ENCODE assay signal across 1 cellular context in the genomic region with DNA sequence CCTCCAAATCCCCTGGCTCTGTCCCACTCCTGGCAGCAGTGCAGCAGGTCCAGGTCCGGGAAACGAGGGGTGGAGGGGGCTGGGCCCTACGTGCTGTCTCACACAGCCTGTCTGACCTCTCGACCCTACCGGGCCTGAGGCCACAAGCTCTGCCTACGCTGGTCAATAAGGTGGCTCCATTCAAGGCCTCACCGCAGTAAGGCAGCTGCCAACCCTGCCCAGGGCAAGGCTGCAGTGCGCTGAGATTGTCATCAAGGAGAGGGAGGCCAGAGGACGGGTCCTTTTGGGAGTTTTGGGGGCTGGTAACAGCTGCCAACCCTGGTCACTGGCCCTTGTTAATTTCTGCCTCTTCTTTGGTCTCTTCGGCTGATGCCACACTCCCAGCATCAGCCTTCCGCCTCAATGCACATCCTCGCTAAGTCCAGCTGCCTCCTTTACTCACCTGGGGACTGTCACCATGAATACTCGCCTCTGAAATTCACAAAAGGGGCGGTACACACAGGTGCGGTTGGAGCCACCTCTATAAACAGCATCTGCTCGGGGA.
TF ChIP-seq lines count a peak whose summit lies in the region.

No MANE protein-coding gene starts in this region.

TF ChIP-seq in HepG2, 621 proteins besides CTCF, POLR2A, EP300 and RAD21 (continued from another document and continues in another):
- TF ChIP-seq, protein P1, sequence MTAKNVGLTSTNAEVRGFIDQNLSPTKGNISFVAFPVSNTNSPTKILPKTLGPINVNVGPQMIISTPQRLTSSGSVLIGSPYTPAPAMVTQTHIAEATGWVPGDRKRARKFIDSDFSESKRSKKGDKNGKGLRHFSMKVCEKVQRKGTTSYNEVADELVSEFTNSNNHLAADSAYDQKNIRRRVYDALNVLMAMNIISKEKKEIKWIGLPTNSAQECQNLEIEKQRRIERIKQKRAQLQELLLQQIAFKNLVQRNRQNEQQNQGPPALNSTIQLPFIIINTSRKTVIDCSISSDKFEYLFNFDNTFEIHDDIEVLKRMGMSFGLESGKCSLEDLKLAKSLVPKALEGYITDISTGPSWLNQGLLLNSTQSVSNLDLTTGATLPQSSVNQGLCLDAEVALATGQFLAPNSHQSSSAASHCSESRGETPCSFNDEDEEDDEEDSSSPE (CRISPR knock-in tag; IDR thresholded peaks at IDR 0.05), result peak; percentile 36; the same call in 1 of the 2 replicates
- TF ChIP-seq, protein P2, sequence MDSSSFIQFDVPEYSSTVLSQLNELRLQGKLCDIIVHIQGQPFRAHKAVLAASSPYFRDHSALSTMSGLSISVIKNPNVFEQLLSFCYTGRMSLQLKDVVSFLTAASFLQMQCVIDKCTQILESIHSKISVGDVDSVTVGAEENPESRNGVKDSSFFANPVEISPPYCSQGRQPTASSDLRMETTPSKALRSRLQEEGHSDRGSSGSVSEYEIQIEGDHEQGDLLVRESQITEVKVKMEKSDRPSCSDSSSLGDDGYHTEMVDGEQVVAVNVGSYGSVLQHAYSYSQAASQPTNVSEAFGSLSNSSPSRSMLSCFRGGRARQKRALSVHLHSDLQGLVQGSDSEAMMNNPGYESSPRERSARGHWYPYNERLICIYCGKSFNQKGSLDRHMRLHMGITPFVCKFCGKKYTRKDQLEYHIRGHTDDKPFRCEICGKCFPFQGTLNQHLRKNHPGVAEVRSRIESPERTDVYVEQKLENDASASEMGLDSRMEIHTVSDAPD (CRISPR knock-in tag; IDR thresholded peaks at IDR 0.05), result no peak
- TF ChIP-seq ZNF354B (CRISPR knock-in tag; IDR thresholded peaks at IDR 0.05) (no peak), ZNF788 (CRISPR knock-in tag; IDR thresholded peaks at IDR 0.05; ENCODE audit: borderline replicate concordance) (peak; percentile 73; the same call in 1 of the 2 replicates), KDM4B (CRISPR knock-in tag; IDR thresholded peaks at IDR 0.05) (no peak), HOXD1 (CRISPR knock-in tag; IDR thresholded peaks at IDR 0.05) (no peak; the same call in 1 of the 2 replicates), ZNF460 (CRISPR knock-in tag; IDR thresholded peaks at IDR 0.05; ENCODE audit: borderline replicate concordance) (no peak; the same call in 1 of the 2 replicates), SIN3B (IDR thresholded peaks at IDR 0.05; ENCODE audit: low read length) (no peak), CEBPB (IDR thresholded peaks at IDR 0.05; ENCODE audit: borderline replicate concordance, low read depth, low read length) (no peak), RFXANK (CRISPR knock-in tag; IDR thresholded peaks at IDR 0.05) (no peak), RARG (CRISPR knock-in tag; IDR thresholded peaks at IDR 0.05; ENCODE audit: low read depth) (no peak), HDAC1 (CRISPR knock-in tag; IDR thresholded peaks at IDR 0.05) (peak; percentile 83), POGZ (CRISPR knock-in tag; IDR thresholded peaks at IDR 0.05) (peak; percentile 53), ZNF329 (CRISPR knock-in tag; IDR thresholded peaks at IDR 0.05; ENCODE audit: low read depth) (no peak), MYC (CRISPR knock-in tag; IDR thresholded peaks at IDR 0.05; ENCODE audit: borderline replicate concordance) (peak; percentile 71), ZKSCAN5 (CRISPR knock-in tag; IDR thresholded peaks at IDR 0.05) (no peak), ZSCAN25 (CRISPR knock-in tag; IDR thresholded peaks at IDR 0.05) (no peak; the same call in none of the 2 replicates), ZNF605 (CRISPR knock-in tag; IDR thresholded peaks at IDR 0.05) (peak; percentile 73), ZNF337 (CRISPR knock-in tag; IDR thresholded peaks at IDR 0.05; ENCODE audit: borderline replicate concordance, low read depth) (peak; percentile 90; the same call in 1 of the 2 replicates), ZSCAN22 (CRISPR knock-in tag; IDR thresholded peaks at IDR 0.05) (no peak), KLF6 (CRISPR knock-in tag; IDR thresholded peaks at IDR 0.05) (no peak), CBX2 (IDR thresholded peaks at IDR 0.05; ENCODE audit: low read depth, low read length) (no peak), CBX2 (CRISPR knock-in tag; IDR thresholded peaks at IDR 0.05; ENCODE audit: low read depth) (no peak), ZNF616 (CRISPR knock-in tag; IDR thresholded peaks at IDR 0.05; ENCODE audit: low read depth) (no peak), SOX13 (IDR thresholded peaks at IDR 0.05) (no peak), SOX13 (CRISPR knock-in tag; conservative IDR thresholded peaks at IDR 0.05 in 1 of 2, IDR thresholded peaks at IDR 0.05 in 1 of 2) (peak in 1 of 2 experiments; percentile 47; a peak in 1 of 4 replicates), FOSL2 (CRISPR knock-in tag; IDR thresholded peaks at IDR 0.05) (0 out of 2 replicates have a peak, but pooled peaks have one; percentile 18), MTF2 (CRISPR knock-in tag; IDR thresholded peaks at IDR 0.05; ENCODE audit: borderline replicate concordance) (no peak; the same call in 1 of the 2 replicates), ZBTB21 (CRISPR knock-in tag; IDR thresholded peaks at IDR 0.05) (no peak), EZH2 (conservative IDR thresholded peaks at IDR 0.05; ENCODE audit: low read depth, low read length) (no peak), AKAP8 (CRISPR knock-in tag; IDR thresholded peaks at IDR 0.05) (peak; percentile 60; the same call in 1 of the 2 replicates), TSC22D2 (CRISPR knock-in tag; IDR thresholded peaks at IDR 0.05; ENCODE audit: borderline replicate concordance) (no peak), PPARG (CRISPR knock-in tag; conservative IDR thresholded peaks at IDR 0.05) (peak; percentile 54)
- TF ChIP-seq, protein P3, sequence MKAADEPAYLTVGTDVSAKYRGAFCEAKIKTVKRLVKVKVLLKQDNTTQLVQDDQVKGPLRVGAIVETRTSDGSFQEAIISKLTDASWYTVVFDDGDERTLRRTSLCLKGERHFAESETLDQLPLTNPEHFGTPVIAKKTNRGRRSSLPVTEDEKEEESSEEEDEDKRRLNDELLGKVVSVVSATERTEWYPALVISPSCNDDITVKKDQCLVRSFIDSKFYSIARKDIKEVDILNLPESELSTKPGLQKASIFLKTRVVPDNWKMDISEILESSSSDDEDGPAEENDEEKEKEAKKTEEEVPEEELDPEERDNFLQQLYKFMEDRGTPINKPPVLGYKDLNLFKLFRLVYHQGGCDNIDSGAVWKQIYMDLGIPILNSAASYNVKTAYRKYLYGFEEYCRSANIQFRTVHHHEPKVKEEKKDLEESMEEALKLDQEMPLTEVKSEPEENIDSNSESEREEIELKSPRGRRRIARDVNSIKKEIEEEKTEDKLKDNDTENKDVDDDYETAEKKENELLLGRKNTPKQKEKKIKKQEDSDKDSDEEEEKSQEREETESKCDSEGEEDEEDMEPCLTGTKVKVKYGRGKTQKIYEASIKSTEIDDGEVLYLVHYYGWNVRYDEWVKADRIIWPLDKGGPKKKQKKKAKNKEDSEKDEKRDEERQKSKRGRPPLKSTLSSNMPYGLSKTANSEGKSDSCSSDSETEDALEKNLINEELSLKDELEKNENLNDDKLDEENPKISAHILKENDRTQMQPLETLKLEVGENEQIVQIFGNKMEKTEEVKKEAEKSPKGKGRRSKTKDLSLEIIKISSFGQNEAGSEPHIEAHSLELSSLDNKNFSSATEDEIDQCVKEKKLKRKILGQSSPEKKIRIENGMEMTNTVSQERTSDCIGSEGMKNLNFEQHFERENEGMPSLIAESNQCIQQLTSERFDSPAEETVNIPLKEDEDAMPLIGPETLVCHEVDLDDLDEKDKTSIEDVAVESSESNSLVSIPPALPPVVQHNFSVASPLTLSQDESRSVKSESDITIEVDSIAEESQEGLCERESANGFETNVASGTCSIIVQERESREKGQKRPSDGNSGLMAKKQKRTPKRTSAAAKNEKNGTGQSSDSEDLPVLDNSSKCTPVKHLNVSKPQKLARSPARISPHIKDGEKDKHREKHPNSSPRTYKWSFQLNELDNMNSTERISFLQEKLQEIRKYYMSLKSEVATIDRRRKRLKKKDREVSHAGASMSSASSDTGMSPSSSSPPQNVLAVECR (CRISPR knock-in tag; IDR thresholded peaks at IDR 0.05; ENCODE audit: borderline replicate concordance), result peak; percentile 51; the same call in 1 of the 2 replicates
- TF ChIP-seq, protein P4, sequence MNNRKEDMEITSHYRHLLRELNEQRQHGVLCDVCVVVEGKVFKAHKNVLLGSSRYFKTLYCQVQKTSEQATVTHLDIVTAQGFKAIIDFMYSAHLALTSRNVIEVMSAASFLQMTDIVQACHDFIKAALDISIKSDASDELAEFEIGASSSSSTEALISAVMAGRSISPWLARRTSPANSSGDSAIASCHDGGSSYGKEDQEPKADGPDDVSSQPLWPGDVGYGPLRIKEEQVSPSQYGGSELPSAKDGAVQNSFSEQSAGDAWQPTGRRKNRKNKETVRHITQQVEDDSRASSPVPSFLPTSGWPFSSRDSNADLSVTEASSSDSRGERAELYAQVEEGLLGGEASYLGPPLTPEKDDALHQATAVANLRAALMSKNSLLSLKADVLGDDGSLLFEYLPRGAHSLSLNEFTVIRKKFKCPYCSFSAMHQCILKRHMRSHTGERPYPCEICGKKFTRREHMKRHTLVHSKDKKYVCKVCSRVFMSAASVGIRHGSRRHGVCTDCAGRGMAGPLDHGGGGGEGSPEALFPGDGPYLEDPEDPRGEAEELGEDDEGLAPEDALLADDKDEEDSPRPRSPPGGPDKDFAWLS (CRISPR knock-in tag; IDR thresholded peaks at IDR 0.05; ENCODE audit: borderline replicate concordance), result no peak
- TF ChIP-seq, protein P5, sequence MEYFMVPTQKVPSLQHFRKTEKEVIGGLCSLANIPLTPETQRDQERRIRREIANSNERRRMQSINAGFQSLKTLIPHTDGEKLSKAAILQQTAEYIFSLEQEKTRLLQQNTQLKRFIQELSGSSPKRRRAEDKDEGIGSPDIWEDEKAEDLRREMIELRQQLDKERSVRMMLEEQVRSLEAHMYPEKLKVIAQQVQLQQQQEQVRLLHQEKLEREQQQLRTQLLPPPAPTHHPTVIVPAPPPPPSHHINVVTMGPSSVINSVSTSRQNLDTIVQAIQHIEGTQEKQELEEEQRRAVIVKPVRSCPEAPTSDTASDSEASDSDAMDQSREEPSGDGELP (IDR thresholded peaks at IDR 0.05; ENCODE audit: borderline replicate concordance, low read depth), result no peak
- TF ChIP-seq, protein P6, sequence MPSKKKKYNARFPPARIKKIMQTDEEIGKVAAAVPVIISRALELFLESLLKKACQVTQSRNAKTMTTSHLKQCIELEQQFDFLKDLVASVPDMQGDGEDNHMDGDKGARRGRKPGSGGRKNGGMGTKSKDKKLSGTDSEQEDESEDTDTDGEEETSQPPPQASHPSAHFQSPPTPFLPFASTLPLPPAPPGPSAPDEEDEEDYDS (CRISPR knock-in tag; IDR thresholded peaks at IDR 0.05), result peak; percentile 51; the same call in 1 of the 2 replicates
- TF ChIP-seq, protein P7, sequence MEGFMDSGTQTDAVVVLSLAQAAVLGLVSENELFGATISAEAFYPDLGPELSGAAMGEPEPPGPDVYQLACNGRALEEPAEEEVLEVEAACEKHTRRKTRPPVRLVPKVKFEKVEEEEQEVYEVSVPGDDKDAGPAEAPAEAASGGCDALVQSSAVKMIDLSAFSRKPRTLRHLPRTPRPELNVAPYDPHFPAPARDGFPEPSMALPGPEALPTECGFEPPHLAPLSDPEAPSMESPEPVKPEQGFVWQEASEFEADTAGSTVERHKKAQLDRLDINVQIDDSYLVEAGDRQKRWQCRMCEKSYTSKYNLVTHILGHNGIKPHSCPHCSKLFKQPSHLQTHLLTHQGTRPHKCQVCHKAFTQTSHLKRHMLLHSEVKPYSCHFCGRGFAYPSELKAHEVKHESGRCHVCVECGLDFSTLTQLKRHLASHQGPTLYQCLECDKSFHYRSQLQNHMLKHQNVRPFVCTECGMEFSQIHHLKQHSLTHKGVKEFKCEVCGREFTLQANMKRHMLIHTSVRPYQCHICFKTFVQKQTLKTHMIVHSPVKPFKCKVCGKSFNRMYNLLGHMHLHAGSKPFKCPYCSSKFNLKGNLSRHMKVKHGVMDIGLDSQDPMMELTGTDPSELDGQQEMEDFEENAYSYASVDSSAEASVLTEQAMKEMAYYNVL (CRISPR knock-in tag; IDR thresholded peaks at IDR 0.05; ENCODE audit: borderline replicate concordance), result 0 out of 2 replicates have a peak, but pooled peaks have one; percentile 25
- TF ChIP-seq, protein P8, sequence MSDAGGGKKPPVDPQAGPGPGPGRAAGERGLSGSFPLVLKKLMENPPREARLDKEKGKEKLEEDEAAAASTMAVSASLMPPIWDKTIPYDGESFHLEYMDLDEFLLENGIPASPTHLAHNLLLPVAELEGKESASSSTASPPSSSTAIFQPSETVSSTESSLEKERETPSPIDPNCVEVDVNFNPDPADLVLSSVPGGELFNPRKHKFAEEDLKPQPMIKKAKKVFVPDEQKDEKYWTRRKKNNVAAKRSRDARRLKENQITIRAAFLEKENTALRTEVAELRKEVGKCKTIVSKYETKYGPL (CRISPR knock-in tag; IDR thresholded peaks at IDR 0.05), result no peak
- TF ChIP-seq, protein P9, sequence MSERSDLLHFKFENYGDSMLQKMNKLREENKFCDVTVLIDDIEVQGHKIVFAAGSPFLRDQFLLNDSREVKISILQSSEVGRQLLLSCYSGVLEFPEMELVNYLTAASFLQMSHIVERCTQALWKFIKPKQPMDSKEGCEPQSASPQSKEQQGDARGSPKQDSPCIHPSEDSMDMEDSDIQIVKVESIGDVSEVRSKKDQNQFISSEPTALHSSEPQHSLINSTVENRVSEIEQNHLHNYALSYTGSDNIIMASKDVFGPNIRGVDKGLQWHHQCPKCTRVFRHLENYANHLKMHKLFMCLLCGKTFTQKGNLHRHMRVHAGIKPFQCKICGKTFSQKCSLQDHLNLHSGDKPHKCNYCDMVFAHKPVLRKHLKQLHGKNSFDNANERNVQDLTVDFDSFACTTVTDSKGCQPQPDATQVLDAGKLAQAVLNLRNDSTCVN (CRISPR knock-in tag; IDR thresholded peaks at IDR 0.05; ENCODE audit: borderline replicate concordance), result 0 out of 2 replicates have a peak, but pooled peaks have one; percentile 28
- TF ChIP-seq, protein P10, sequence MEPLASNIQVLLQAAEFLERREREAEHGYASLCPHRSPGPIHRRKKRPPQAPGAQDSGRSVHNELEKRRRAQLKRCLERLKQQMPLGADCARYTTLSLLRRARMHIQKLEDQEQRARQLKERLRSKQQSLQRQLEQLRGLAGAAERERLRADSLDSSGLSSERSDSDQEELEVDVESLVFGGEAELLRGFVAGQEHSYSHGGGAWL (CRISPR knock-in tag; IDR thresholded peaks at IDR 0.05), result no peak
- TF ChIP-seq, protein P11, sequence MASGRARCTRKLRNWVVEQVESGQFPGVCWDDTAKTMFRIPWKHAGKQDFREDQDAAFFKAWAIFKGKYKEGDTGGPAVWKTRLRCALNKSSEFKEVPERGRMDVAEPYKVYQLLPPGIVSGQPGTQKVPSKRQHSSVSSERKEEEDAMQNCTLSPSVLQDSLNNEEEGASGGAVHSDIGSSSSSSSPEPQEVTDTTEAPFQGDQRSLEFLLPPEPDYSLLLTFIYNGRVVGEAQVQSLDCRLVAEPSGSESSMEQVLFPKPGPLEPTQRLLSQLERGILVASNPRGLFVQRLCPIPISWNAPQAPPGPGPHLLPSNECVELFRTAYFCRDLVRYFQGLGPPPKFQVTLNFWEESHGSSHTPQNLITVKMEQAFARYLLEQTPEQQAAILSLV (CRISPR knock-in tag; IDR thresholded peaks at IDR 0.05; ENCODE audit: borderline replicate concordance), result 0 out of 2 replicates have a peak, but pooled peaks have one; percentile 13
